Comparison of ENCODE assay signal across 22 cellular contexts in genomic region chr2:1864301-1864980, GRCh38.
DNase-seq lines count a peak whose midpoint lies in the region; ATAC-seq and TF ChIP-seq lines count a peak whose summit lies in the region.
"Had no signal": no experiment of that assay in that cellular context is flagged by ENCODE, and none has a peak within 500 bp of the region (broad histone marks: within the 10 kb centered on the region; RNA-seq: fewer than 3 reads in every experiment).

No MANE protein-coding gene starts in this region.

- H3K36me3 ChIP-seq in H7 (replicated peaks; ENCODE audit: control insufficient read depth, insufficient read depth, low read length) (no peaks in the 10 kb centered on the region), osteoblast (ENCODE audit: insufficient read depth, low read length) (no peaks in the 10 kb centered on the region)
- H3K36me3 ChIP-seq: upper lobe of left lung had no signal

- TF ChIP-seq CTCF in osteoblast (IDR thresholded peaks at IDR 0.05; ENCODE audit: extremely low read depth, low read depth, low read length) = no peak

- H4K20me1 ChIP-seq in osteoblast (ENCODE audit: insufficient read depth, low read length) = no peaks in the 10 kb centered on the region

- no peak overlapping the region for H3K27ac ChIP-seq in osteoblast (ENCODE audit: low read depth, low read length)
- H3K27ac ChIP-seq: C4-2B, epithelial cell of prostate, PC-9, skin epidermis, upper lobe of left lung, VCaP had no signal

- H2AFZ ChIP-seq in osteoblast (ENCODE audit: low read length) = no peak overlapping the region
- H2AFZ ChIP-seq: PC-9 had no signal

- in situ Hi-C loops in G401 (cut with HindIII; ENCODE audit: low sequenced_read_pairs) = no loop called here

- DNase-seq in G401 (ENCODE audit: low spot score) (peak; percentile 81), H7 (peak; percentile 28), cerebellar cortex (ENCODE audit: low spot score) (peak; percentile 79), osteoblast (ENCODE audit: insufficient read length, low spot score, missing footprints) (peak; percentile 72), OCI-M2 (lab: John Stamatoyannopoulos, UW; ENCODE audit: unreplicated experiment) (no peak), SW 1271 (lab: John Stamatoyannopoulos, UW) (no peak)
- DNase-seq: activated CD4-positive, alpha-beta T cell treated with anti-CD3 and anti-CD28 coated beads, Interleukin-2, amount 50 U/mL, for 1 hour; activated T-cell treated with anti-CD3 and anti-CD28 coated beads, Interleukin-2, amount 50 U/mL, for 4 hours; effector CD4-positive, alpha-beta T cell; naive thymus-derived CD8-positive, alpha-beta T cell; NCI-H1105 treated with DMSO at 0.1 percent for 48 hours; NCI-H2029 treated with DMSO at 0.1 percent for 48 hours; PC-9; retina; SHP77 had no signal

- H3K4me3 ChIP-seq in H7 (ENCODE audit: insufficient read depth, low read depth, low read length) (no peak overlapping the region), osteoblast (ENCODE audit: insufficient read depth, low read length) (no peak overlapping the region)
- H3K4me3 ChIP-seq: K562, PC-9, skin epidermis, upper lobe of left lung had no signal

- H3K27me3 ChIP-seq in H7 (ENCODE audit: control insufficient read depth, insufficient read depth, low read length) (peaks cover 6% of the 10 kb centered on the region), osteoblast (ENCODE audit: insufficient read depth, low read length) (peaks cover 24% of the 10 kb centered on the region)
- H3K27me3 ChIP-seq: upper lobe of left lung had no signal

- H3K79me2 ChIP-seq in osteoblast (ENCODE audit: insufficient read depth, low read length) = no peaks in the 10 kb centered on the region

- ATAC-seq in GM18870 (IDR thresholded peaks at IDR 0.05; ENCODE audit: unreplicated experiment) = no peak
- ATAC-seq: K562; naive thymus-derived CD8-positive, alpha-beta T cell had no signal

- H3K4me1 ChIP-seq in osteoblast (ENCODE audit: insufficient read depth, low read length) = no peaks in the 10 kb centered on the region
- H3K4me1 ChIP-seq: upper lobe of left lung had no signal

- no peak overlapping the region for H3K4me2 ChIP-seq in osteoblast (ENCODE audit: insufficient read depth, low read length)
- H3K4me2 ChIP-seq: PC-9 had no signal

- no peaks in the 10 kb centered on the region for H3K9me3 ChIP-seq in osteoblast (ENCODE audit: low read depth, low read length)
- H3K9me3 ChIP-seq: upper lobe of left lung had no signal

Comparison
In these comparisons a context has a peak if more than half of its experiments do, and no peak if none do; other contexts are left out.
1. DNase-seq: peak in G401 (single experiment), H7 (single experiment), cerebellar cortex (single experiment) and osteoblast (single experiment); none in OCI-M2 (single experiment) and SW 1271 (0 of 2).